In the genomic region with DNA sequence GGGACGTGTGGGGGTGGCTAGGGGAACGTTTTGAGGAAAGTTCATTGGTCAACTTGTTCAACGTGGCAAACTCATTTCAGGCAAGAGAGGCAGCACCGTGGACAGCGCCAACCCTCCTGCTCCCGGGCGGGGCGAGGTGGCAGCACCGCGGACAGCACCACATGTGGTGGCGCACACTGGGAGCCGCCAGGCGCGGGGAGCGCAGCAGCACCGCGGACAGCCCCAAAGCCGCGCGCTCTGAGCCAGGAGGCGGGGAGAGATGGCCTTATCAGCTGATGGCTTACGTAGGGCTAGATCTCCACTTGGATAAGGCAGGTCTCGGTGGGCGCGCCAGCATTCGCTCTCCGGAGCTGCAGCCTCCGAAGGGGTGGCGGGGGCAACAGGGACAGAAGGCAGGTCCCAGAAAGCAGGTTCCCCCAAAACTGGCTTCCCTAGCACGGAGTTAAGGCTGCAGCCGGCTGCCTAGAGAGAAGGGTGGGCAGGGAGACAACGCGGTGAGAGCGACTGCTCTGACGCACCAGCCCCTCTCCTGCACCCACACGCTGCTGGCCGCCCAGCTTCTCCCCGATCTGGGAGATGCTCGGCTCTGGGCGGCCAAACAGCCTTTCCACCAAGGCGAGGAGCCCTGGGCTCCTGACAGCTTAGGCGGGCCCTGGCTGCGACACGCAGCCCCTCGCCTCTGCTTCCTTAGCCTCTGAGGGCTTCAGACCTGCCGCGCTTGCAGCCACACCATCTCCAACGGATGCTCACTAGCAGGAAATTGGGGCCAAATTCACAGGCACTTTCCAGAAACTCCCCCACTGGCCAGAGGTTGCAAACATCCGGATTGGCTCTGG, we compare ENCODE assay signal across 1 cellular context.
A peak's percentile ranks its signal among the peaks of the same experiment; 100 is the strongest.
TF ChIP-seq lines count a peak whose summit lies in the region.

Gene HTR5A, plus strand, starts transcription at position 333 of the 836 bp plus-strand sequence. CDS start 576 bp downstream, outside the sequence.

TF ChIP-seq in K562, 482 proteins besides CTCF, POLR2A, EP300 and RAD21 (continued from another document and continues in another):
- TF ChIP-seq, protein P1, sequence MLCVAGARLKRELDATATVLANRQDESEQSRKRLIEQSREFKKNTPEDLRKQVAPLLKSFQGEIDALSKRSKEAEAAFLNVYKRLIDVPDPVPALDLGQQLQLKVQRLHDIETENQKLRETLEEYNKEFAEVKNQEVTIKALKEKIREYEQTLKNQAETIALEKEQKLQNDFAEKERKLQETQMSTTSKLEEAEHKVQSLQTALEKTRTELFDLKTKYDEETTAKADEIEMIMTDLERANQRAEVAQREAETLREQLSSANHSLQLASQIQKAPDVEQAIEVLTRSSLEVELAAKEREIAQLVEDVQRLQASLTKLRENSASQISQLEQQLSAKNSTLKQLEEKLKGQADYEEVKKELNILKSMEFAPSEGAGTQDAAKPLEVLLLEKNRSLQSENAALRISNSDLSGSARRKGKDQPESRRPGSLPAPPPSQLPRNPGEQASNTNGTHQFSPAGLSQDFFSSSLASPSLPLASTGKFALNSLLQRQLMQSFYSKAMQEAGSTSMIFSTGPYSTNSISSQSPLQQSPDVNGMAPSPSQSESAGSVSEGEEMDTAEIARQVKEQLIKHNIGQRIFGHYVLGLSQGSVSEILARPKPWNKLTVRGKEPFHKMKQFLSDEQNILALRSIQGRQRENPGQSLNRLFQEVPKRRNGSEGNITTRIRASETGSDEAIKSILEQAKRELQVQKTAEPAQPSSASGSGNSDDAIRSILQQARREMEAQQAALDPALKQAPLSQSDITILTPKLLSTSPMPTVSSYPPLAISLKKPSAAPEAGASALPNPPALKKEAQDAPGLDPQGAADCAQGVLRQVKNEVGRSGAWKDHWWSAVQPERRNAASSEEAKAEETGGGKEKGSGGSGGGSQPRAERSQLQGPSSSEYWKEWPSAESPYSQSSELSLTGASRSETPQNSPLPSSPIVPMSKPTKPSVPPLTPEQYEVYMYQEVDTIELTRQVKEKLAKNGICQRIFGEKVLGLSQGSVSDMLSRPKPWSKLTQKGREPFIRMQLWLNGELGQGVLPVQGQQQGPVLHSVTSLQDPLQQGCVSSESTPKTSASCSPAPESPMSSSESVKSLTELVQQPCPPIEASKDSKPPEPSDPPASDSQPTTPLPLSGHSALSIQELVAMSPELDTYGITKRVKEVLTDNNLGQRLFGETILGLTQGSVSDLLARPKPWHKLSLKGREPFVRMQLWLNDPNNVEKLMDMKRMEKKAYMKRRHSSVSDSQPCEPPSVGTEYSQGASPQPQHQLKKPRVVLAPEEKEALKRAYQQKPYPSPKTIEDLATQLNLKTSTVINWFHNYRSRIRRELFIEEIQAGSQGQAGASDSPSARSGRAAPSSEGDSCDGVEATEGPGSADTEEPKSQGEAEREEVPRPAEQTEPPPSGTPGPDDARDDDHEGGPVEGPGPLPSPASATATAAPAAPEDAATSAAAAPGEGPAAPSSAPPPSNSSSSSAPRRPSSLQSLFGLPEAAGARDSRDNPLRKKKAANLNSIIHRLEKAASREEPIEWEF (CRISPR knock-in tag; IDR thresholded peaks at IDR 0.05): peak; percentile 91; the same call in 1 of the 2 replicates
- peak; percentile 100 for TF ChIP-seq PREB (CRISPR knock-in tag; IDR thresholded peaks at IDR 0.05)
- peak; percentile 92 for TF ChIP-seq E2F8 (IDR thresholded peaks at IDR 0.05; ENCODE audit: low read depth, partially characterized antibody)
- no peak for TF ChIP-seq HNRNPK (IDR thresholded peaks at IDR 0.05; ENCODE audit: low read depth, low read length, poor library complexity, severe bottlenecking)
- peak; percentile 100 for TF ChIP-seq ZNF511 (CRISPR knock-in tag; IDR thresholded peaks at IDR 0.05)
- peak in 1 of 2 experiments; percentile 54; a peak in 1 of 4 replicates for TF ChIP-seq MCM7 (IDR thresholded peaks at IDR 0.05)
- peak; percentile 47; the same call in 1 of the 2 replicates for TF ChIP-seq STAT5A (IDR thresholded peaks at IDR 0.05; ENCODE audit: borderline replicate concordance, low read length)
- no peak; the same call in 1 of the 2 replicates for TF ChIP-seq NFIC (IDR thresholded peaks at IDR 0.05)
- no peak for TF ChIP-seq ZNF507 (tag; conservative IDR thresholded peaks at IDR 0.05)
- TF ChIP-seq, protein P2, sequence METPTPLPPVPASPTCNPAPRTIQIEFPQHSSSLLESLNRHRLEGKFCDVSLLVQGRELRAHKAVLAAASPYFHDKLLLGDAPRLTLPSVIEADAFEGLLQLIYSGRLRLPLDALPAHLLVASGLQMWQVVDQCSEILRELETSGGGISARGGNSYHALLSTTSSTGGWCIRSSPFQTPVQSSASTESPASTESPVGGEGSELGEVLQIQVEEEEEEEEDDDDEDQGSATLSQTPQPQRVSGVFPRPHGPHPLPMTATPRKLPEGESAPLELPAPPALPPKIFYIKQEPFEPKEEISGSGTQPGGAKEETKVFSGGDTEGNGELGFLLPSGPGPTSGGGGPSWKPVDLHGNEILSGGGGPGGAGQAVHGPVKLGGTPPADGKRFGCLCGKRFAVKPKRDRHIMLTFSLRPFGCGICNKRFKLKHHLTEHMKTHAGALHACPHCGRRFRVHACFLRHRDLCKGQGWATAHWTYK (CRISPR knock-in tag; IDR thresholded peaks at IDR 0.05): peak; percentile 98
- 0 out of 2 replicates have a peak, but pooled peaks have one; percentile 29 for TF ChIP-seq ZBTB2 (IDR thresholded peaks at IDR 0.05)
- TF ChIP-seq, protein P3, sequence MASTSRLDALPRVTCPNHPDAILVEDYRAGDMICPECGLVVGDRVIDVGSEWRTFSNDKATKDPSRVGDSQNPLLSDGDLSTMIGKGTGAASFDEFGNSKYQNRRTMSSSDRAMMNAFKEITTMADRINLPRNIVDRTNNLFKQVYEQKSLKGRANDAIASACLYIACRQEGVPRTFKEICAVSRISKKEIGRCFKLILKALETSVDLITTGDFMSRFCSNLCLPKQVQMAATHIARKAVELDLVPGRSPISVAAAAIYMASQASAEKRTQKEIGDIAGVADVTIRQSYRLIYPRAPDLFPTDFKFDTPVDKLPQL (IDR thresholded peaks at IDR 0.05; ENCODE audit: extremely low read depth, insufficient read length): no peak
- no peak for TF ChIP-seq ZNF561 (CRISPR knock-in tag; conservative IDR thresholded peaks at IDR 0.05)
- TF ChIP-seq ZBTB5 (IDR thresholded peaks at IDR 0.05): no peak
- TF ChIP-seq CBFA2T2 (conservative IDR thresholded peaks at IDR 0.05): no peak
- no peak for TF ChIP-seq HOXB6 (CRISPR knock-in tag; IDR thresholded peaks at IDR 0.05; ENCODE audit: borderline replicate concordance)
- TF ChIP-seq ZNF184 (CRISPR knock-in tag; IDR thresholded peaks at IDR 0.05): peak; percentile 96
- no peak for TF ChIP-seq FOXA1 (IDR thresholded peaks at IDR 0.05; ENCODE audit: borderline replicate concordance)
- TF ChIP-seq, protein P4, sequence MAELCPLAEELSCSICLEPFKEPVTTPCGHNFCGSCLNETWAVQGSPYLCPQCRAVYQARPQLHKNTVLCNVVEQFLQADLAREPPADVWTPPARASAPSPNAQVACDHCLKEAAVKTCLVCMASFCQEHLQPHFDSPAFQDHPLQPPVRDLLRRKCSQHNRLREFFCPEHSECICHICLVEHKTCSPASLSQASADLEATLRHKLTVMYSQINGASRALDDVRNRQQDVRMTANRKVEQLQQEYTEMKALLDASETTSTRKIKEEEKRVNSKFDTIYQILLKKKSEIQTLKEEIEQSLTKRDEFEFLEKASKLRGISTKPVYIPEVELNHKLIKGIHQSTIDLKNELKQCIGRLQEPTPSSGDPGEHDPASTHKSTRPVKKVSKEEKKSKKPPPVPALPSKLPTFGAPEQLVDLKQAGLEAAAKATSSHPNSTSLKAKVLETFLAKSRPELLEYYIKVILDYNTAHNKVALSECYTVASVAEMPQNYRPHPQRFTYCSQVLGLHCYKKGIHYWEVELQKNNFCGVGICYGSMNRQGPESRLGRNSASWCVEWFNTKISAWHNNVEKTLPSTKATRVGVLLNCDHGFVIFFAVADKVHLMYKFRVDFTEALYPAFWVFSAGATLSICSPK (IDR thresholded peaks at IDR 0.05; ENCODE audit: borderline replicate concordance): no peak
- TF ChIP-seq NUFIP1 (IDR thresholded peaks at IDR 0.05; ENCODE audit: partially characterized antibody): no peak
- peak; percentile 99 for TF ChIP-seq MAX (CRISPR knock-in tag; IDR thresholded peaks at IDR 0.05)
- TF ChIP-seq ZSCAN29 (IDR thresholded peaks at IDR 0.05): no peak
- TF ChIP-seq NR2C1 (IDR thresholded peaks at IDR 0.05): no peak
- TF ChIP-seq NR2C1 (tag; IDR thresholded peaks at IDR 0.05): peak; percentile 83
- TF ChIP-seq FOXA3 (CRISPR knock-in tag; conservative IDR thresholded peaks at IDR 0.05 in 1 of 2, IDR thresholded peaks at IDR 0.05 in 1 of 2): peak in 1 of 2 experiments; percentile 97; a peak in 3 of 4 replicates
- TF ChIP-seq FOXK1 (CRISPR knock-in tag; IDR thresholded peaks at IDR 0.05; ENCODE audit: borderline replicate concordance): peak; percentile 100
- peak; percentile 37; the same call in 1 of the 2 replicates for TF ChIP-seq POLR2AphosphoS5 (IDR thresholded peaks at IDR 0.05; ENCODE audit: control insufficient read depth, insufficient read depth, low read depth, low read length)
- TF ChIP-seq, protein P5, sequence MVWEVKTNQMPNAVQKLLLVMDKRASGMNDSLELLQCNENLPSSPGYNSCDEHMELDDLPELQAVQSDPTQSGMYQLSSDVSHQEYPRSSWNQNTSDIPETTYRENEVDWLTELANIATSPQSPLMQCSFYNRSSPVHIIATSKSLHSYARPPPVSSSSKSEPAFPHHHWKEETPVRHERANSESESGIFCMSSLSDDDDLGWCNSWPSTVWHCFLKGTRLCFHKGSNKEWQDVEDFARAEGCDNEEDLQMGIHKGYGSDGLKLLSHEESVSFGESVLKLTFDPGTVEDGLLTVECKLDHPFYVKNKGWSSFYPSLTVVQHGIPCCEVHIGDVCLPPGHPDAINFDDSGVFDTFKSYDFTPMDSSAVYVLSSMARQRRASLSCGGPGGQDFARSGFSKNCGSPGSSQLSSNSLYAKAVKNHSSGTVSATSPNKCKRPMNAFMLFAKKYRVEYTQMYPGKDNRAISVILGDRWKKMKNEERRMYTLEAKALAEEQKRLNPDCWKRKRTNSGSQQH (CRISPR knock-in tag; IDR thresholded peaks at IDR 0.05): no peak
- peak; percentile 89 for TF ChIP-seq FIP1L1 (IDR thresholded peaks at IDR 0.05; ENCODE audit: low read depth, low read length, poor library complexity, severe bottlenecking)
- peak; percentile 48 for TF ChIP-seq RBFOX2 (IDR thresholded peaks at IDR 0.05; ENCODE audit: low read depth, low read length)
